28 cellular contexts compared by ENCODE assay signal in the genomic region with DNA sequence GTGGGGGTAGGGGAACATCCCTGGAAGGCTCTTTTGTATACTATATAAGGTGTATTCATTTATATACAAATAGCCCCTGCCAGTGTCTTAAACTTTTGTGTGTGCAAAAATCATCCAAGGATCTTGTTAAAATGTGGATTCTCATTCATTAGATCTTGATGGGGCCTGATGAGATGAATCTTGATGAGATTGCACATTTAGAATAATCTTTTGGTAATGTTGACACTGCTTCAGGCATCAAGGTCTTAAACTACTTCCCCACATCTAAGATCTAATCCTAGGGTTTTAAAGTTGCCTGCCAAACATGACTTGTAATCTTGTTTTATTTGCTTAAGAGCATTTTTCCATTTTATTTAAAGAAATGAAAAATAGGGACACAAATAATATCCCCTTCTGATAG. TPM values are rescaled to one million over a fixed set of nuclear protein-coding genes. Genes with fewer than 3 reads are reported as not detected.
DNase-seq lines count a peak whose midpoint lies in the region; ATAC-seq, FAIRE-seq and TF ChIP-seq lines count a peak whose summit lies in the region.
"Had no signal": no experiment of that assay in that cellular context is flagged by ENCODE, and none has a peak within 500 bp of the region (broad histone marks: within the 10 kb centered on the region; RNA-seq: fewer than 3 reads in every experiment).

No MANE protein-coding gene starts in this region.

- H3K23me2 ChIP-seq in H1 (ENCODE audit: low read depth, low read length): no peaks in the 10 kb centered on the region; the same call in 1 of the 2 replicates

- no peak overlapping the region for H2BK5ac ChIP-seq in H1 (ENCODE audit: low read depth, low read length)

- no peak overlapping the region for H2BK12ac ChIP-seq in H1 (ENCODE audit: low read depth, low read length)

- H3K36me3 ChIP-seq in H1 (ENCODE audit: control insufficient read depth in 2 of 4, insufficient read depth in 4 of 4, low read length in 3 of 4) (no peaks in the 10 kb centered on the region; a peak in 1 of 8 replicates), osteoblast (ENCODE audit: insufficient read depth, low read length) (no peaks in the 10 kb centered on the region)
- H3K36me3 ChIP-seq: BE2C, BLaER1 had no signal

- no peak for TF ChIP-seq POLR2A in A549 (IDR thresholded peaks at IDR 0.05; ENCODE audit: low read length)
- no peak for TF ChIP-seq POLR2A in H1 (IDR thresholded peaks at IDR 0.05; ENCODE audit: control extremely low read depth in 1 of 2, low read depth in 2 of 2, low read length in 2 of 2)

- H3K4ac ChIP-seq in H1 (replicated peaks; ENCODE audit: insufficient read length, low read depth, low read length): no peak overlapping the region

- ATAC-seq in A549 (no peak), GM21717 (IDR thresholded peaks at IDR 0.05; ENCODE audit: unreplicated experiment) (no peak)
- no peak for ATAC-seq in activated CD8-positive, alpha-beta T cell treated with anti-CD3 and anti-CD28 coated beads, Interleukin-2, amount 10 ng/mL, durations not matched to agents 7 days and 5 days

- no peak overlapping the region for H2BK15ac ChIP-seq in H1 (ENCODE audit: low read length)

- H4K5ac ChIP-seq in H1 (ENCODE audit: insufficient read length, low read depth, low read length): no peak overlapping the region

- H3K56ac ChIP-seq in H1 (replicated peaks; ENCODE audit: insufficient read length, low read depth, low read length): no peak overlapping the region

- H3K79me2 ChIP-seq in H1 (ENCODE audit: control insufficient read depth in 1 of 2, insufficient read depth in 2 of 2, low read length in 2 of 2) (no peaks in the 10 kb centered on the region), osteoblast (ENCODE audit: insufficient read depth, low read length) (no peaks in the 10 kb centered on the region)

- H3K4me2 ChIP-seq in A549 (no peak overlapping the region), H1 (ENCODE audit: insufficient read depth in 1 of 2, low read depth in 2 of 2, low read length in 2 of 2) (no peak overlapping the region), osteoblast (ENCODE audit: insufficient read depth, low read length) (no peak overlapping the region)
- H3K4me2 ChIP-seq: BLaER1 had no signal

- no peak overlapping the region for H3K9ac ChIP-seq in H1 (replicated peaks in 1 of 4; ENCODE audit: extremely low read depth in 1 of 4, low read depth in 3 of 4, low read length in 3 of 4)
- H3K9ac ChIP-seq: BLaER1 had no signal

- H3K79me1 ChIP-seq in H1 (ENCODE audit: low read depth, low read length): no peaks in the 10 kb centered on the region

- H3K18ac ChIP-seq in H1 (ENCODE audit: extremely low read depth, low read length): no peak overlapping the region

- H4K91ac ChIP-seq in H1 (replicated peaks; ENCODE audit: insufficient read length, low read length): no peak overlapping the region

- H3K4me1 ChIP-seq in A549 (0 out of 3 replicates have a peak, but pooled peaks cover 3% of the 10 kb centered on the region), H1 (replicated peaks in 1 of 4; ENCODE audit: control insufficient read depth in 3 of 4, insufficient read depth in 4 of 4, low read length in 3 of 4) (peaks cover 0 to 20% (median 10%) of the 10 kb centered on the region in 4 experiments; a peak in 5 of 7 replicates), osteoblast (ENCODE audit: insufficient read depth, low read length) (peaks cover 7% of the 10 kb centered on the region)
- H3K4me1 ChIP-seq: BLaER1 had no signal

- H3K27ac ChIP-seq in A549 (no peak overlapping the region), H1 (ENCODE audit: low read depth, low read length) (no peak overlapping the region), osteoblast (ENCODE audit: low read depth, low read length) (no peak overlapping the region)
- H3K27ac ChIP-seq: 22Rv1, BLaER1 had no signal

- DNase-seq in A549 (ENCODE audit: low read depth in 1 of 2, low spot score in 1 of 2) (no peak), HuH-7.5 (ENCODE audit: low spot score) (peak; percentile 2), H1 (ENCODE audit: low read depth in 1 of 2, low spot score in 2 of 2) (no peak), osteoblast (ENCODE audit: insufficient read length, low spot score, missing footprints) (peak; percentile 60)
- no peak for DNase-seq in NK-92 treated with Interleukin-12 subunit alpha and Interleukin-12 subunit beta, amount 100 ng/mL, for 24 hours (lab: John Stamatoyannopoulos, UW)
- no peak for DNase-seq in activated CD8-positive, alpha-beta T cell treated with anti-CD3 and anti-CD28 coated beads, Interleukin-2, amount 10 ng/mL, durations not matched to agents 7 days and 5 days
- DNase-seq: ACHN; BE2C; C1 segment of cervical spinal cord; CD4-positive, alpha-beta memory T cell; CD4-positive, CD25-positive, alpha-beta regulatory T cell; CD8-positive, alpha-beta memory T cell; COR-L47; DMS 273 treated with DMSO at 0.1 percent for 48 hours; DMS153; DMS53; DMS79; GF-D8 had no signal

- no peak for TF ChIP-seq EP300 in A549 (IDR thresholded peaks at IDR 0.05)
- TF ChIP-seq EP300 in H1 (IDR thresholded peaks at IDR 0.05; ENCODE audit: borderline replicate concordance in 1 of 2, low read depth in 2 of 2, low read length in 2 of 2): no peak

- H3K4me3 Mint-ChIP-seq in activated CD8-positive, alpha-beta T cell treated with anti-CD3 and anti-CD28 coated beads, Interleukin-2, amount 10 ng/mL, durations not matched to agents 7 days and 5 days: no peak overlapping the region
- H3K4me3 Mint-ChIP-seq: CD4-positive, alpha-beta memory T cell; CD4-positive, CD25-positive, alpha-beta regulatory T cell; CD8-positive, alpha-beta memory T cell had no signal

- H3K9me3 ChIP-seq in A549: peaks cover 5% of the 10 kb centered on the region
- H3K9me3 ChIP-seq in H1 (ENCODE audit: insufficient read depth in 2 of 2, low read depth in 1 of 2, low read length in 1 of 2): no peaks in the 10 kb centered on the region
- H3K9me3 ChIP-seq in osteoblast (ENCODE audit: low read depth, low read length): no peaks in the 10 kb centered on the region
- H3K9me3 ChIP-seq: BE2C had no signal

- TF ChIP-seq CTCF in A549 (IDR thresholded peaks at IDR 0.05) (no peak), H1 (IDR thresholded peaks at IDR 0.05; ENCODE audit: control extremely low read depth in 1 of 3, insufficient read depth in 1 of 3, low read depth in 1 of 3, low read length in 3 of 3) (no peak), osteoblast (IDR thresholded peaks at IDR 0.05; ENCODE audit: extremely low read depth, low read depth, low read length) (no peak)

- no peak overlapping the region for H2BK120ac ChIP-seq in H1 (replicated peaks; ENCODE audit: low read depth, low read length)

- H3K4me3 ChIP-seq in A549 (no peak overlapping the region), H1 (ENCODE audit: extremely low read depth in 1 of 4, insufficient read depth in 2 of 4, low read depth in 3 of 4, low read length in 4 of 4) (no peak overlapping the region), osteoblast (ENCODE audit: insufficient read depth, low read length) (no peak overlapping the region)
- H3K4me3 ChIP-seq: BLaER1 had no signal

- H3K27ac Mint-ChIP-seq in activated CD8-positive, alpha-beta T cell treated with anti-CD3 and anti-CD28 coated beads, Interleukin-2, amount 10 ng/mL, durations not matched to agents 7 days and 5 days: no peak overlapping the region
- H3K27ac Mint-ChIP-seq: CD4-positive, alpha-beta memory T cell; CD4-positive, CD25-positive, alpha-beta regulatory T cell had no signal

- no peak overlapping the region for H2AK5ac ChIP-seq in H1 (ENCODE audit: low read depth, low read length)

- H4K8ac ChIP-seq in H1 (ENCODE audit: extremely low read depth, insufficient read depth, low read length): no peak overlapping the region

- H2AFZ ChIP-seq in H1 (ENCODE audit: low read length): no peak overlapping the region
- no peak overlapping the region for H2AFZ ChIP-seq in osteoblast (ENCODE audit: low read length)

- no peaks in the 10 kb centered on the region for H3K9me3 Mint-ChIP-seq in activated CD8-positive, alpha-beta T cell treated with anti-CD3 and anti-CD28 coated beads, Interleukin-2, amount 10 ng/mL, durations not matched to agents 7 days and 5 days (ENCODE audit: insufficient read depth)
- H3K9me3 Mint-ChIP-seq: CD8-positive, alpha-beta memory T cell had no signal

- peaks cover 94 to 98% (median 97%) of the 10 kb centered on the region in 4 experiments for H3K27me3 ChIP-seq in H1 (replicated peaks in 1 of 4; ENCODE audit: control insufficient read depth in 3 of 4, extremely low read depth in 1 of 4, insufficient read depth in 3 of 4, low read length in 3 of 4)
- H3K27me3 ChIP-seq in osteoblast (ENCODE audit: insufficient read depth, low read length): peaks cover 85% of the 10 kb centered on the region

- peaks cover 5% of the 10 kb centered on the region for H3K4me1 Mint-ChIP-seq in activated CD8-positive, alpha-beta T cell treated with anti-CD3 and anti-CD28 coated beads, Interleukin-2, amount 10 ng/mL, durations not matched to agents 7 days and 5 days (ENCODE audit: low read depth)

- CTCF ChIA-PET in A549 (lab: Yijun Ruan, JAX): interaction anchor here (0.6 to 19.4 kb wide), 9 partner anchors 10 to 255 kb away, joined by 4 to 463 read pairs (median 28); no protein-coding TSS in a partner anchor
- CTCF ChIA-PET in H1 (lab: Charles Lee; ENCODE audit: partially characterized antibody): interaction anchor here (1.0 to 8.4 kb wide), 9 partner anchors 13 to 112 kb away, joined by 3 to 268 read pairs (median 39); partner anchors contain the start of genes KAZALD1 and TLX1
- CTCF ChIA-PET in activated CD8-positive, alpha-beta T cell treated with anti-CD3 and anti-CD28 coated beads, Interleukin-2, amount 10 ng/mL, durations not matched to agents 7 days and 5 days (lab: Charles Lee): interaction anchor here (1.0 to 9.5 kb wide), 3 partner anchors 9 to 84 kb away, joined by 4 to 355 read pairs (median 46); no protein-coding TSS in a partner anchor

- no peak for TF ChIP-seq RAD21 in A549 (conservative IDR thresholded peaks at IDR 0.05 in 1 of 2, IDR thresholded peaks at IDR 0.05 in 1 of 2)
- TF ChIP-seq RAD21 in H1 (IDR thresholded peaks at IDR 0.05 in 1 of 2, conservative IDR thresholded peaks at IDR 0.05 in 1 of 2; ENCODE audit: low read depth in 2 of 2, low read length in 2 of 2): no peak

- H2BK20ac ChIP-seq in H1 (ENCODE audit: low read length): no peak overlapping the region

- peaks cover 78% of the 10 kb centered on the region for H3K27me3 Mint-ChIP-seq in activated CD8-positive, alpha-beta T cell treated with anti-CD3 and anti-CD28 coated beads, Interleukin-2, amount 10 ng/mL, durations not matched to agents 7 days and 5 days (ENCODE audit: low read depth)

- no peaks in the 10 kb centered on the region for H3K36me3 Mint-ChIP-seq in activated CD8-positive, alpha-beta T cell treated with anti-CD3 and anti-CD28 coated beads, Interleukin-2, amount 10 ng/mL, durations not matched to agents 7 days and 5 days (ENCODE audit: low read depth)
- H3K36me3 Mint-ChIP-seq: CD4-positive, alpha-beta memory T cell; CD4-positive, CD25-positive, alpha-beta regulatory T cell had no signal

- no peak overlapping the region for H3K14ac ChIP-seq in H1 (ENCODE audit: insufficient read length)

- POLR2A ChIA-PET in A549 (lab: Yijun Ruan, JAX): no interaction called here
- POLR2A ChIA-PET in H1 (lab: Charles Lee; ENCODE audit: partially characterized antibody): no interaction called here
- POLR2A ChIA-PET in activated CD8-positive, alpha-beta T cell treated with anti-CD3 and anti-CD28 coated beads, Interleukin-2, amount 10 ng/mL, durations not matched to agents 7 days and 5 days (lab: Charles Lee): no interaction called here

- peaks cover 7 to 17% of the 10 kb centered on the region in 2 experiments for H4K20me1 ChIP-seq in H1 (replicated peaks in 1 of 2; ENCODE audit: control insufficient read depth in 1 of 2, insufficient read depth in 2 of 2, low read length in 2 of 2)
- H4K20me1 ChIP-seq in osteoblast (ENCODE audit: insufficient read depth, low read length): no peaks in the 10 kb centered on the region

- no peak overlapping the region for H3K23ac ChIP-seq in H1 (ENCODE audit: insufficient read length)

- FAIRE-seq in A549 (lab: Jason Lieb, UNC): no peak
- FAIRE-seq in H1 (lab: Jason Lieb, UNC): no peak
- FAIRE-seq: G401.6, GM12891, GM19239 had no signal

RNA-seq across cellular contexts. Expression of gene TLX1, which starts 13.0 kb away (rescaled TPM):
- polyA plus RNA-seq in A549 (2011; rRNA removed) (0.06 and 0.09 TPM in 2 replicates), A549 (2017; fragmentation: RNase III; extraction: RNeasy Plus Mini Kit Qiagen cat#74134 plus additional on column Dnase treatment) (not detected in 3 replicates), H1 (2011; rRNA removed) (not detected in 2 replicates)
- polyA plus RNA-seq in A549 (2012; cell fraction: cytosol; rRNA removed): 0.04 and 0.06 TPM in 2 replicates
- polyA plus RNA-seq in A549 (2012; cell fraction: nucleus; rRNA removed): 0.04 TPM in 2 replicates
- 0.25 TPM in 1 of 2 replicates, not detected in the other for polyA minus RNA-seq in A549 (2011; rRNA and poly(A)+ RNA removed)
- total RNA-seq in H1 (2021; fragmentation: NEBNext Ultra II Directional; extraction: Animal tissue kit (Norgen Biotek cat#: 25700)): not detected in 2 replicates
- polyA plus RNA-seq in H1 (2011; cell fraction: cytosol; rRNA removed): not detected
- polyA plus RNA-seq in H1 (2011; cell fraction: nucleus; rRNA removed): not detected
- not detected in 4 replicates for polyA plus RNA-seq in H1 (2012, experiment 1 of 2)
- polyA plus RNA-seq in H1 (2012, experiment 2 of 2): not detected
- not detected for polyA plus RNA-seq in H1 (2013, experiment 1 of 2)
- polyA plus RNA-seq in H1 (2013, experiment 2 of 2): not detected
- not detected in 2 replicates for polyA minus RNA-seq in H1 (2011; rRNA and poly(A)+ RNA removed)
- polyA minus RNA-seq in H1 (2011; cell fraction: cytosol; rRNA and poly(A)+ RNA removed): not detected
- polyA minus RNA-seq in H1 (2011; cell fraction: nucleus; rRNA and poly(A)+ RNA removed): not detected
- total RNA-seq in osteoblast: not detected in 2 replicates
- total RNA-seq in activated CD8-positive, alpha-beta T cell treated with anti-CD3 and anti-CD28 coated beads, Interleukin-2, amount 10 ng/mL, durations not matched to agents 7 days and 5 days: not detected
- total RNA-seq: A172; A673; CD4-positive, alpha-beta memory T cell; CD4-positive, CD25-positive, alpha-beta regulatory T cell; CD8-positive, alpha-beta memory T cell had no signal
- polyA plus RNA-seq: AG04450; CD14-positive monocyte; CD4-positive, alpha-beta memory T cell; CD4-positive, CD25-positive, alpha-beta regulatory T cell; CD8-positive, alpha-beta memory T cell had no signal

Comparison
In these comparisons a context has a peak if more than half of its experiments do, and no peak if none do; other contexts are left out.
1. DNase-seq: peak in HuH-7.5 (single experiment) and osteoblast (single experiment); none in A549 (0 of 2), H1 (0 of 2), NK-92 treated with Interleukin-12 subunit alpha and Interleukin-12 subunit beta, amount 100 ng/mL, for 24 hours (single experiment) and activated CD8-positive, alpha-beta T cell treated with anti-CD3 and anti-CD28 coated beads, Interleukin-2, amount 10 ng/mL, durations not matched to agents 7 days and 5 days (single experiment).
2. Of the 18 proteins assayed by ChIP-seq in both H1 and A549: peak only in H1: CBX8; only in A549: MAFK; in both: none; in neither: 16.